ENCODE assay signal across 8 cellular contexts in genomic region chr12:104216461-104217058, GRCh38. TPM values are rescaled to one million over a fixed set of nuclear protein-coding genes. Genes with fewer than 3 reads are reported as not detected.
DNase-seq lines count a peak whose midpoint lies in the region; ATAC-seq and TF ChIP-seq lines count a peak whose summit lies in the region.

No MANE protein-coding gene starts in this region.

- no peaks in the 10 kb centered on the region for H3K27me3 Mint-ChIP-seq in activated T-helper 17 cell treated with anti-CD3 and anti-CD28 coated beads, Interleukin-2, amount 50 U/mL, for 72 hours

- in situ Hi-C loops in GM23248 (cut with MboI), result loop anchor here (25.0 kb wide), 2 partner anchors 646 to 846 kb away; no protein-coding TSS in a partner anchor
- in situ Hi-C loops in gastrocnemius medialis (cut with MboI; ENCODE audit: low sequenced_read_pairs in 4 of 4), result loop anchor here (10.0 to 25.0 kb wide), 4 partner anchors 68 to 1171 kb away; partner anchors contain the start of gene EID3 (in 1 of the 4)

- no peak overlapping the region for H3K4me2 ChIP-seq in GM23248 (ENCODE audit: unreplicated experiment)

- TF ChIP-seq CTCF in gastroesophageal sphincter (IDR thresholded peaks at IDR 0.05) (no peak), gastrocnemius medialis (IDR thresholded peaks at IDR 0.05 in 4 of 5, conservative IDR thresholded peaks at IDR 0.05 in 1 of 5) (no peak)

- H3K27ac Mint-ChIP-seq in activated T-helper 17 cell treated with anti-CD3 and anti-CD28 coated beads, Interleukin-2, amount 50 U/mL, for 72 hours, result peak overlapping the region; percentile 36

- H3K36me3 ChIP-seq in GM23248 (ENCODE audit: low read depth) (no peaks in the 10 kb centered on the region), gastroesophageal sphincter (no peaks in the 10 kb centered on the region), gastrocnemius medialis (no peaks in the 10 kb centered on the region)

- TF ChIP-seq POLR2A in gastroesophageal sphincter (IDR thresholded peaks at IDR 0.05) (no peak), gastrocnemius medialis (IDR thresholded peaks at IDR 0.05) (no peak)

- DNase-seq in GM23248, result no peak
- DNase-seq in gastrocnemius medialis, result no peak
- DNase-seq in HuH-7 (ENCODE audit: low spot score), result no peak
- no peak for DNase-seq in central memory CD4-positive, alpha-beta T cell

- peak overlapping the region; percentile 72 for H3K4me3 Mint-ChIP-seq in activated T-helper 17 cell treated with anti-CD3 and anti-CD28 coated beads, Interleukin-2, amount 50 U/mL, for 72 hours

- no peaks in the 10 kb centered on the region for H3K9me2 ChIP-seq in GM23248 (ENCODE audit: insufficient read depth)

- peaks cover 19% of the 10 kb centered on the region for H3K4me1 Mint-ChIP-seq in activated T-helper 17 cell treated with anti-CD3 and anti-CD28 coated beads, Interleukin-2, amount 50 U/mL, for 72 hours

- intact Hi-C loops in gastrocnemius medialis (cut with DNase I; ENCODE audit: low total_unique reads), result loop anchor here (2.0 to 5.0 kb wide), 2 partner anchors 41 to 86 kb away; partner anchors contain the start of gene EID3

- H3K4me3 ChIP-seq in GM23248 (no peak overlapping the region), gastroesophageal sphincter (peak overlapping the region; percentile 60 to 62), gastrocnemius medialis (peak overlapping the region; percentile 67 to 73 (median 70))

- no peak for TF ChIP-seq EP300 in gastroesophageal sphincter (IDR thresholded peaks at IDR 0.05)

- H3K9me3 Mint-ChIP-seq in activated T-helper 17 cell treated with anti-CD3 and anti-CD28 coated beads, Interleukin-2, amount 50 U/mL, for 72 hours, result no peaks in the 10 kb centered on the region

- peaks cover 31% of the 10 kb centered on the region for H3K4me1 ChIP-seq in GM23248 (ENCODE audit: insufficient read depth)
- H3K4me1 ChIP-seq in gastroesophageal sphincter, result peaks cover 8 to 46% (median 19%) of the 10 kb centered on the region in 3 donors
- H3K4me1 ChIP-seq in gastrocnemius medialis, result peaks cover 10 to 16% of the 10 kb centered on the region in 2 donors

- H3K27me3 ChIP-seq in GM23248 (replicated peaks; ENCODE audit: insufficient read depth), result no peaks in the 10 kb centered on the region
- H3K27me3 ChIP-seq in gastroesophageal sphincter, result no peaks in the 10 kb centered on the region
- no peaks in the 10 kb centered on the region for H3K27me3 ChIP-seq in gastrocnemius medialis

- no peaks in the 10 kb centered on the region for H3K36me3 Mint-ChIP-seq in activated T-helper 17 cell treated with anti-CD3 and anti-CD28 coated beads, Interleukin-2, amount 50 U/mL, for 72 hours (ENCODE audit: low read depth)

- no peaks in the 10 kb centered on the region for H4K20me1 ChIP-seq in GM23248 (ENCODE audit: insufficient read depth)

- 0 out of 2 replicates have a peak overlapping the region, but pooled peaks have one; percentile 68 for H2AFZ ChIP-seq in GM23248

- peaks cover 34% of the 10 kb centered on the region for H3F3A ChIP-seq in GM23248 (ENCODE audit: insufficient read depth)

- no peak overlapping the region for H3K9ac ChIP-seq in GM23248

- peaks cover 7% of the 10 kb centered on the region; the same call in 1 of the 2 replicates for H3K79me2 ChIP-seq in GM23248 (ENCODE audit: insufficient read depth)

- H3K9me3 ChIP-seq in GM23248 (ENCODE audit: low read depth), result no peaks in the 10 kb centered on the region
- H3K9me3 ChIP-seq in gastroesophageal sphincter, result no peaks in the 10 kb centered on the region
- no peaks in the 10 kb centered on the region for H3K9me3 ChIP-seq in gastrocnemius medialis

- ATAC-seq in activated T-helper 17 cell treated with anti-CD3 and anti-CD28 coated beads, Interleukin-2, amount 50 U/mL, for 72 hours (replicated peaks), result no peak
- ATAC-seq in gastroesophageal sphincter (no peak), gastrocnemius medialis (no peak), GM18502 (IDR thresholded peaks at IDR 0.05; ENCODE audit: poor library complexity, unreplicated experiment) (no peak)
- no peak for ATAC-seq in activated CD4-positive, CD25-positive, alpha-beta regulatory T cell treated with anti-CD3 and anti-CD28 coated beads, Interleukin-2, amount 50 U/mL, for 24 hours

- WGBS in GM23248 (ENCODE audit: low coverage in 1 of 2, low lambda C conversion rate in 2 of 2, missing lambda C conversion rate in 2 of 2), 2 experiments, result 97 to 99% methylated on average over 3 of the region's 3 CpGs
- WGBS in gastroesophageal sphincter (ENCODE audit: low coverage in 1 of 2), 2 donors, result 69 to 81% methylated on average over 2 to 3 of the region's 3 CpGs

- no peak overlapping the region for H3K27ac ChIP-seq in GM23248
- peak overlapping the region; percentile 77 to 96 (median 87) for H3K27ac ChIP-seq in gastroesophageal sphincter
- peak overlapping the region; percentile 57 to 72 (median 64) for H3K27ac ChIP-seq in gastrocnemius medialis

RNA-seq across cellular contexts. Expression of gene TXNRD1, which starts 1.0 kb away (rescaled TPM):
- total RNA-seq in GM23248 (2014; rRNA removed; shearing (Covaris generic)), result 464 and 477 TPM in 2 replicates
- polyA plus RNA-seq in GM23248 (2016; fragmentation: Nextera tagmentation; extraction: Ambion mirVana), result 255 and 258 TPM in 2 replicates
- total RNA-seq in activated T-helper 17 cell treated with anti-CD3 and anti-CD28 coated beads, Interleukin-2, amount 50 U/mL, for 72 hours, result 100 to 1,000 TPM in 1 of 2 donors, 10 to 100 TPM in 1; 69.2 to 119 TPM
- total RNA-seq in gastroesophageal sphincter (100 to 1,000 TPM; 230 to 458 (median 305) TPM), gastrocnemius medialis (100 to 1,000 TPM in 3 of 4 donors, 10 to 100 TPM in 1; 96.6 to 139 (median 118) TPM)
